Comparison of ENCODE assay signal across 18 cellular contexts in genomic region chr15:92149029-92149428, GRCh38.
DNase-seq lines count a peak whose midpoint lies in the region; ATAC-seq, FAIRE-seq and TF ChIP-seq lines count a peak whose summit lies in the region.
"Had no signal": no experiment of that assay in that cellular context is flagged by ENCODE, and none has a peak within 500 bp of the region (broad histone marks: within the 10 kb centered on the region; RNA-seq: fewer than 3 reads in every experiment).

No MANE protein-coding gene starts in this region.

- no peak for TF ChIP-seq CTCF in A549 (IDR thresholded peaks at IDR 0.05)
- no peak for TF ChIP-seq CTCF in SK-N-SH (IDR thresholded peaks at IDR 0.05)
- no peak for TF ChIP-seq CTCF in fibroblast of the aortic adventitia (IDR thresholded peaks at IDR 0.05; ENCODE audit: insufficient read depth, low read length)

- DNase-seq in A549 (ENCODE audit: low read depth in 1 of 2, low spot score in 1 of 2) (no peak), EH (ENCODE audit: low read depth) (peak; percentile 64), SK-N-SH (peak; percentile 32), fibroblast of the aortic adventitia (ENCODE audit: low read depth) (peak; percentile 32), MV-4-11 (lab: John Stamatoyannopoulos, UW) (no peak)
- DNase-seq in activated CD4-positive, CD25-positive, alpha-beta regulatory T cell (lab: John Stamatoyannopoulos, UW): no peak
- DNase-seq: 8988T; BE2C; CD8-positive, alpha-beta T cell; DND-41; MG63; NCI-H1105 treated with DMSO at 0.1 percent for 48 hours; NCI-H187 treated with DMSO at 0.1 percent for 48 hours; NCI-H446 had no signal

- POLR2A ChIA-PET in A549 (lab: Yijun Ruan, JAX) (no interaction called here), SK-N-SH (lab: Yijun Ruan, JAX) (no interaction called here)

- no peaks in the 10 kb centered on the region for H3K27me3 ChIP-seq in SK-N-SH (ENCODE audit: insufficient read depth)
- H3K27me3 ChIP-seq: BE2C, MG63 had no signal

- no peaks in the 10 kb centered on the region for H3K79me2 ChIP-seq in SK-N-SH (ENCODE audit: insufficient read depth)

- H3K4me1 ChIP-seq in A549 (no peaks in the 10 kb centered on the region), SK-N-SH (ENCODE audit: control insufficient read depth in 1 of 2, insufficient read depth in 2 of 2, low read depth in 1 of 2, low read length in 1 of 2) (peaks cover 0 to 11% of the 10 kb centered on the region in 2 experiments; a peak in 2 of 4 replicates)
- H3K4me1 ChIP-seq: BE2C had no signal

- H3K4me2 ChIP-seq in A549 (no peak overlapping the region), SK-N-SH (no peak overlapping the region)
- H3K4me2 ChIP-seq: GM23338 had no signal

- H2AFZ ChIP-seq in SK-N-SH (ENCODE audit: low read depth): no peak overlapping the region
- H2AFZ ChIP-seq: GM23338 had no signal

- peak; percentile 59 for FAIRE-seq in A549 (lab: Jason Lieb, UNC)
- FAIRE-seq: D721Med had no signal

- no peaks in the 10 kb centered on the region for H3K9me2 ChIP-seq in SK-N-SH

- H3K9me3 ChIP-seq in A549: no peaks in the 10 kb centered on the region
- H3K9me3 ChIP-seq in SK-N-SH: no peaks in the 10 kb centered on the region
- H3K9me3 ChIP-seq: BE2C, MG63 had no signal

- peaks cover 14 to 22% of the 10 kb centered on the region in 2 experiments for H3K36me3 ChIP-seq in SK-N-SH (replicated peaks in 1 of 2; ENCODE audit: control insufficient read depth in 1 of 2, insufficient read depth in 2 of 2, low read length in 1 of 2)
- H3K36me3 ChIP-seq: BE2C had no signal

- 86% methylated on average over 4 of the region's 4 CpGs for whole genome bisulfite sequencing in A549 (ENCODE audit: missing lambda C conversion rate)
- WGBS in SK-N-SH (ENCODE audit: low lambda C conversion rate): 38% methylated on average over 4 of the region's 4 CpGs

- no peak for TF ChIP-seq RAD21 in A549 (conservative IDR thresholded peaks at IDR 0.05 in 1 of 2, IDR thresholded peaks at IDR 0.05 in 1 of 2)
- no peak; the same call in 1 of the 2 replicates for TF ChIP-seq RAD21 in SK-N-SH (IDR thresholded peaks at IDR 0.05; ENCODE audit: low read length)

- H3K4me3 ChIP-seq in A549: no peak overlapping the region
- H3K4me3 ChIP-seq in SK-N-SH (ENCODE audit: low read depth in 2 of 2, low read length in 1 of 2): no peak overlapping the region
- H3K4me3 ChIP-seq in fibroblast of the aortic adventitia (ENCODE audit: low read depth, low read length): no peak overlapping the region
- H3K4me3 ChIP-seq: GM23338, MG63 had no signal

- no peak for ATAC-seq in A549
- no peak for ATAC-seq in GM21737 (IDR thresholded peaks at IDR 0.05; ENCODE audit: unreplicated experiment)
- no peak for ATAC-seq in GM18858 (IDR thresholded peaks at IDR 0.05; ENCODE audit: unreplicated experiment)
- ATAC-seq: CD8-positive, alpha-beta T cell; GM23338 had no signal

- no peak overlapping the region for H3K9ac ChIP-seq in SK-N-SH

- CTCF ChIA-PET in A549 (lab: Yijun Ruan, JAX) (interaction anchor here (0.7 kb wide), 1 partner anchor 25 kb away, joined by 4 read pairs; no protein-coding TSS in a partner anchor), SK-N-SH (lab: Yijun Ruan, JAX) (interaction anchor here (1.3 to 1.8 kb wide), 2 partner anchors 77 to 566 kb away, joined by 4 to 5 read pairs; no protein-coding TSS in a partner anchor)

- no peak for TF ChIP-seq EP300 in A549 (IDR thresholded peaks at IDR 0.05)
- no peak for TF ChIP-seq EP300 in SK-N-SH (IDR thresholded peaks at IDR 0.05; ENCODE audit: borderline replicate concordance in 1 of 2, low read depth in 1 of 2, low read length in 1 of 2)

- H3K27ac ChIP-seq in A549 (no peak overlapping the region), SK-N-SH (ENCODE audit: low read depth in 2 of 2, low read length in 1 of 2) (no peak overlapping the region)

- no peaks in the 10 kb centered on the region for H4K20me1 ChIP-seq in SK-N-SH (ENCODE audit: insufficient read depth)

- TF ChIP-seq POLR2A in A549 (IDR thresholded peaks at IDR 0.05; ENCODE audit: low read length): no peak

- H3F3A ChIP-seq in SK-N-SH (replicated peaks; ENCODE audit: insufficient read depth): no peaks in the 10 kb centered on the region

TF ChIP-seq in A549, 52 proteins besides CTCF, POLR2A, EP300 and RAD21:
- no peak for TF ChIP-seq EHF (CRISPR knock-in tag; IDR thresholded peaks at IDR 0.05)
- no peak for TF ChIP-seq HOXB5 (CRISPR knock-in tag; IDR thresholded peaks at IDR 0.05)
- TF ChIP-seq HOXB13 (CRISPR knock-in tag; IDR thresholded peaks at IDR 0.05; ENCODE audit: low read depth): no peak
- TF ChIP-seq, protein P1, sequence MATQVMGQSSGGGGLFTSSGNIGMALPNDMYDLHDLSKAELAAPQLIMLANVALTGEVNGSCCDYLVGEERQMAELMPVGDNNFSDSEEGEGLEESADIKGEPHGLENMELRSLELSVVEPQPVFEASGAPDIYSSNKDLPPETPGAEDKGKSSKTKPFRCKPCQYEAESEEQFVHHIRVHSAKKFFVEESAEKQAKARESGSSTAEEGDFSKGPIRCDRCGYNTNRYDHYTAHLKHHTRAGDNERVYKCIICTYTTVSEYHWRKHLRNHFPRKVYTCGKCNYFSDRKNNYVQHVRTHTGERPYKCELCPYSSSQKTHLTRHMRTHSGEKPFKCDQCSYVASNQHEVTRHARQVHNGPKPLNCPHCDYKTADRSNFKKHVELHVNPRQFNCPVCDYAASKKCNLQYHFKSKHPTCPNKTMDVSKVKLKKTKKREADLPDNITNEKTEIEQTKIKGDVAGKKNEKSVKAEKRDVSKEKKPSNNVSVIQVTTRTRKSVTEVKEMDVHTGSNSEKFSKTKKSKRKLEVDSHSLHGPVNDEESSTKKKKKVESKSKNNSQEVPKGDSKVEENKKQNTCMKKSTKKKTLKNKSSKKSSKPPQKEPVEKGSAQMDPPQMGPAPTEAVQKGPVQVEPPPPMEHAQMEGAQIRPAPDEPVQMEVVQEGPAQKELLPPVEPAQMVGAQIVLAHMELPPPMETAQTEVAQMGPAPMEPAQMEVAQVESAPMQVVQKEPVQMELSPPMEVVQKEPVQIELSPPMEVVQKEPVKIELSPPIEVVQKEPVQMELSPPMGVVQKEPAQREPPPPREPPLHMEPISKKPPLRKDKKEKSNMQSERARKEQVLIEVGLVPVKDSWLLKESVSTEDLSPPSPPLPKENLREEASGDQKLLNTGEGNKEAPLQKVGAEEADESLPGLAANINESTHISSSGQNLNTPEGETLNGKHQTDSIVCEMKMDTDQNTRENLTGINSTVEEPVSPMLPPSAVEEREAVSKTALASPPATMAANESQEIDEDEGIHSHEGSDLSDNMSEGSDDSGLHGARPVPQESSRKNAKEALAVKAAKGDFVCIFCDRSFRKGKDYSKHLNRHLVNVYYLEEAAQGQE (IDR thresholded peaks at IDR 0.05): no peak
- TF ChIP-seq SREBF2 (IDR thresholded peaks at IDR 0.05): no peak
- no peak for TF ChIP-seq JUNB (IDR thresholded peaks at IDR 0.05)
- TF ChIP-seq, protein P2, sequence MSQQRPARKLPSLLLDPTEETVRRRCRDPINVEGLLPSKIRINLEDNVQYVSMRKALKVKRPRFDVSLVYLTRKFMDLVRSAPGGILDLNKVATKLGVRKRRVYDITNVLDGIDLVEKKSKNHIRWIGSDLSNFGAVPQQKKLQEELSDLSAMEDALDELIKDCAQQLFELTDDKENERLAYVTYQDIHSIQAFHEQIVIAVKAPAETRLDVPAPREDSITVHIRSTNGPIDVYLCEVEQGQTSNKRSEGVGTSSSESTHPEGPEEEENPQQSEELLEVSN (IDR thresholded peaks at IDR 0.05; ENCODE audit: borderline replicate concordance, low read depth): no peak
- TF ChIP-seq HDAC2 (IDR thresholded peaks at IDR 0.05): no peak
- TF ChIP-seq ESRRA (IDR thresholded peaks at IDR 0.05; ENCODE audit: borderline replicate concordance, low read length): no peak
- no peak for TF ChIP-seq RCOR1 (IDR thresholded peaks at IDR 0.05; ENCODE audit: low read depth, low read length)

TF ChIP-seq in SK-N-SH, 30 proteins besides CTCF, POLR2A, EP300 and RAD21:
- TF ChIP-seq POLR2AphosphoS5 (IDR thresholded peaks at IDR 0.05; ENCODE audit: low read depth, low read length): 0 out of 2 replicates have a peak, but pooled peaks have one; percentile 15
- TF ChIP-seq RFX5 (IDR thresholded peaks at IDR 0.05; ENCODE audit: low read length): no peak
- TF ChIP-seq NRF1 (IDR thresholded peaks at IDR 0.05; ENCODE audit: low read depth, low read length): no peak
- peak; percentile 66 for TF ChIP-seq RCOR1 (IDR thresholded peaks at IDR 0.05; ENCODE audit: low read length)
- TF ChIP-seq TCF12 (IDR thresholded peaks at IDR 0.05): peak; percentile 86

Comparison
In these comparisons a context has a peak if more than half of its experiments do, and no peak if none do; other contexts are left out.
1. DNase-seq: peak in EH (single experiment), SK-N-SH (single experiment) and fibroblast of the aortic adventitia (single experiment); none in A549 (0 of 2), activated CD4-positive, CD25-positive, alpha-beta regulatory T cell (0 of 4) and MV-4-11 (single experiment).
2. Of the 12 proteins assayed by ChIP-seq in both A549 and SK-N-SH: peak only in A549: none; only in SK-N-SH: RCOR1; in both: none; in neither: 11.